ENCODE assay signal across 8 cellular contexts in the genomic region with DNA sequence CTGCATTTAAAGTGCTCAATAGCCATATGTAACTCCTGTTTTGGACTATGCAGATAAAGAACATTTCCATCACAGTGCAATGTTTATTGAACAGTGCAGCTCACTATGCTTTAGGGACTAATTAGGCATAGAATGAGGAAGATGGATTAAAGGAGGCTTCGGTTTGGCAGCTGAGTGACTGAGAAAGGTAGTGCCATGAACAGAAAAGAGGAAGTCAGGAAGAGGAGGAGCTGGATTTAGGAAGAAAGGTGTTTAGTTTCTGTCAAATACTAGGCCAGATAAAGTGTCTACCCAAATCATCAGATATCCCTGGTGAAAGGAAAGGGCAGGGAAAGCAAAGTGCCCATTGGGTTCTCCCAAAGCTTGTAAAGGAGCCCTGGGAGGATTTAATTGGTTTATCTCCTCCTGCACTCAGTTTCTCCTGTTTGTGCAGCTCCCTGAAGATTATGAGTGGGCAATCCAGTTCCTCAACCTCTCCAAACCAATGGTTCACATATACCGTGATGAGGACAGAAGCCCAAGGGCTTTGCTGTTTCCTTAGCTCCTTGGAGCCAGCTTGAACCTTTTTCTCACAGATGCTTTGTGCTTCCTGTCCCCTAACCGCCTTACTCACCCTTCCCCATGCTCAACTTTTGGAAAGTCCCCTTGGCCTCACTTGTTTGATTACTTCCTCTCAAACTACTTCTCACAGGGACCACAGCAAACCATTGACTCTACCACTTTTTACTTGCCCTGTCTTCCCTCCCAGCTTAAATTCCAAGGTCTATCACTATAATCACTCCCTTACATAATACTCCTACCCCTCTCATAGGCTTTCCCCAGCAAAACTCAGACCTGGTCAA. TPM values are rescaled to one million over a fixed set of nuclear protein-coding genes. Genes with fewer than 3 reads are reported as not detected.
A peak's percentile ranks its signal among the peaks of the same experiment; 100 is the strongest.
DNase-seq lines count a peak whose midpoint lies in the region; ATAC-seq and TF ChIP-seq lines count a peak whose summit lies in the region.

No MANE protein-coding gene starts in this region.

- no peak overlapping the region for H2AFZ ChIP-seq in neural progenitor cell (replicated peaks)

- no peak overlapping the region for H3K9ac ChIP-seq in neural progenitor cell

- intact Hi-C loops in left lung (cut with DNase I): no loop called here

- peak; percentile 49 for ATAC-seq in GM21619 (IDR thresholded peaks at IDR 0.05; ENCODE audit: unreplicated experiment)
- peak; percentile 58 for ATAC-seq in activated naive CD8-positive, alpha-beta T cell treated with anti-CD3 and anti-CD28 coated beads, Interleukin-2, amount 50 U/mL, for 24 hours
- no peak for ATAC-seq in left lung

- peak overlapping the region in 1 of 2 donors; percentile 83 for H3K27ac ChIP-seq in left lung
- no peak overlapping the region for H3K27ac ChIP-seq in neural progenitor cell

- peaks cover 9% of the 10 kb centered on the region for H4K20me1 ChIP-seq in neural progenitor cell (ENCODE audit: low read depth)

- DNase-seq in GM10266 (ENCODE audit: extremely low spot score) (peak; percentile 83), NB4 (ENCODE audit: low read depth) (peak; percentile 73), left lung (no peak), NCI-H524 (lab: John Stamatoyannopoulos, UW) (no peak), neural progenitor cell (ENCODE audit: low spot score) (no peak), ecto neural progenitor cell (ENCODE audit: low spot score) (no peak)
- peak; percentile 55 for DNase-seq in activated naive CD8-positive, alpha-beta T cell treated with anti-CD3 and anti-CD28 coated beads, Interleukin-2, amount 50 U/mL, for 24 hours

- H3K36me3 ChIP-seq in left lung (no peaks in the 10 kb centered on the region), neural progenitor cell (no peaks in the 10 kb centered on the region)

- peaks cover 12% of the 10 kb centered on the region for H3K79me2 ChIP-seq in neural progenitor cell (ENCODE audit: low read depth)

- no peaks in the 10 kb centered on the region for H3K27me3 ChIP-seq in left lung
- H3K27me3 ChIP-seq in neural progenitor cell: no peaks in the 10 kb centered on the region

- peaks cover 6 to 46% of the 10 kb centered on the region in 2 donors for H3K4me1 ChIP-seq in left lung
- peaks cover 6% of the 10 kb centered on the region for H3K4me1 ChIP-seq in neural progenitor cell

- H3K4me3 Mint-ChIP-seq in activated naive CD8-positive, alpha-beta T cell treated with anti-CD3 and anti-CD28 coated beads, Interleukin-2, amount 50 U/mL, for 24 hours: peak overlapping the region; percentile 49
- no peak overlapping the region for H3K4me3 Mint-ChIP-seq in neural progenitor cell

- peaks cover 4% of the 10 kb centered on the region for H3K36me3 Mint-ChIP-seq in activated naive CD8-positive, alpha-beta T cell treated with anti-CD3 and anti-CD28 coated beads, Interleukin-2, amount 50 U/mL, for 24 hours (ENCODE audit: low read depth)
- no peaks in the 10 kb centered on the region for H3K36me3 Mint-ChIP-seq in neural progenitor cell

- H3K9me3 Mint-ChIP-seq in activated naive CD8-positive, alpha-beta T cell treated with anti-CD3 and anti-CD28 coated beads, Interleukin-2, amount 50 U/mL, for 24 hours: no peaks in the 10 kb centered on the region
- no peaks in the 10 kb centered on the region for H3K9me3 Mint-ChIP-seq in neural progenitor cell

- peaks cover 9% of the 10 kb centered on the region for H3F3A ChIP-seq in neural progenitor cell (ENCODE audit: low read depth)

- no peak overlapping the region for H3K4me2 ChIP-seq in neural progenitor cell

- TF ChIP-seq CTCF in GM10266 (IDR thresholded peaks at IDR 0.05; ENCODE audit: control insufficient read depth, insufficient read depth, low read depth, missing control alignments) (no peak), NB4 (IDR thresholded peaks at IDR 0.05; ENCODE audit: low read depth, low read length) (no peak), left lung (IDR thresholded peaks at IDR 0.05) (no peak), neural progenitor cell (IDR thresholded peaks at IDR 0.05) (no peak)

- H3K9me3 ChIP-seq in left lung (no peaks in the 10 kb centered on the region), neural progenitor cell (ENCODE audit: low read depth) (no peaks in the 10 kb centered on the region)

- H3K4me1 Mint-ChIP-seq in activated naive CD8-positive, alpha-beta T cell treated with anti-CD3 and anti-CD28 coated beads, Interleukin-2, amount 50 U/mL, for 24 hours: peaks cover 43% of the 10 kb centered on the region
- H3K4me1 Mint-ChIP-seq in neural progenitor cell: peaks cover 12% of the 10 kb centered on the region

- H3K27ac Mint-ChIP-seq in activated naive CD8-positive, alpha-beta T cell treated with anti-CD3 and anti-CD28 coated beads, Interleukin-2, amount 50 U/mL, for 24 hours: peak overlapping the region; percentile 84
- no peak overlapping the region for H3K27ac Mint-ChIP-seq in neural progenitor cell

- H3K27me3 Mint-ChIP-seq in activated naive CD8-positive, alpha-beta T cell treated with anti-CD3 and anti-CD28 coated beads, Interleukin-2, amount 50 U/mL, for 24 hours: no peaks in the 10 kb centered on the region
- peaks cover 2% of the 10 kb centered on the region for H3K27me3 Mint-ChIP-seq in neural progenitor cell (ENCODE audit: insufficient read depth, low read depth)

- TF ChIP-seq POLR2A in NB4 (IDR thresholded peaks at IDR 0.05; ENCODE audit: extremely low read depth, insufficient read length): no peak

- no peak overlapping the region for H3K4me3 ChIP-seq in NB4 (ENCODE audit: low read depth, low read length)
- no peak overlapping the region for H3K4me3 ChIP-seq in left lung
- H3K4me3 ChIP-seq in neural progenitor cell: no peak overlapping the region

RNA-seq across cellular contexts. Expression of a gene that starts 3.5 kb away (rescaled TPM):
- 100 to 1,000 TPM; 102 to 121 TPM for total RNA-seq in left lung
- total RNA-seq in neural progenitor cell (ENCODE audit: low replicate concordance): 10.4 and 27.5 TPM in 2 replicates

Comparison
In these comparisons a context has a peak if more than half of its experiments do, and no peak if none do; other contexts are left out.
1. DNase-seq: peak in GM10266 (single experiment), NB4 (single experiment) and activated naive CD8-positive, alpha-beta T cell treated with anti-CD3 and anti-CD28 coated beads, Interleukin-2, amount 50 U/mL, for 24 hours (single experiment); none in left lung (0 of 2), NCI-H524 (0 of 2), neural progenitor cell (single experiment) and ecto neural progenitor cell (single experiment).